Comparison of ENCODE assay signal across 18 cellular contexts in genomic region chr13:112978561-112979405, GRCh38. TPM values are rescaled to one million over a fixed set of nuclear protein-coding genes. Genes with fewer than 3 reads are reported as not detected.
DNase-seq lines count a peak whose midpoint lies in the region; ATAC-seq and TF ChIP-seq lines count a peak whose summit lies in the region.
"Had no signal": no experiment of that assay in that cellular context is flagged by ENCODE, and none has a peak within 500 bp of the region (broad histone marks: within the 10 kb centered on the region; RNA-seq: fewer than 3 reads in every experiment).

No MANE protein-coding gene starts in this region.

- H4K20me1 ChIP-seq in IMR-90 (ENCODE audit: insufficient read depth, low read length), result no peaks in the 10 kb centered on the region

- H2BK20ac ChIP-seq in IMR-90 (ENCODE audit: low read depth, low read length), result no peak overlapping the region

- BruUV-seq in IMR-90 (replicated peaks; lab: Mats Ljungman, UMichigan), result no TSS peak

- H3K27me3 ChIP-seq in IMR-90 (ENCODE audit: control insufficient read depth, insufficient read depth, low read length), result peaks cover 64% of the 10 kb centered on the region
- H3K27me3 ChIP-seq in esophagus muscularis mucosa, result peaks cover 0 to 48% (median 0%) of the 10 kb centered on the region in 4 donors
- H3K27me3 ChIP-seq in lung (ENCODE audit: control insufficient read depth, insufficient read depth), result no peaks in the 10 kb centered on the region
- peaks cover 7% of the 10 kb centered on the region for H3K27me3 ChIP-seq in suprapubic skin

- H3K36me3 Mint-ChIP-seq in activated naive CD4-positive, alpha-beta T cell treated with anti-CD3 and anti-CD28 coated beads for 36 hours (ENCODE audit: low read depth), result peaks cover 2% of the 10 kb centered on the region
- H3K36me3 Mint-ChIP-seq: activated naive CD4-positive, alpha-beta T cell treated with anti-CD3 and anti-CD28 coated beads, Interleukin-2, amount 10 ng/mL, durations not matched to agents 7 days and 5 days had no signal

- no peak overlapping the region for H3K4me3 Mint-ChIP-seq in activated naive CD4-positive, alpha-beta T cell treated with anti-CD3 and anti-CD28 coated beads for 36 hours
- H3K4me3 Mint-ChIP-seq: activated CD4-positive, alpha-beta T cell treated with anti-CD3 and anti-CD28 coated beads, Interleukin-2, amount 10 ng/mL, durations not matched to agents 24 days and 14 days; activated naive CD4-positive, alpha-beta T cell treated with anti-CD3 and anti-CD28 coated beads, Interleukin-2, amount 10 ng/mL, durations not matched to agents 7 days and 5 days; dendritic cell treated with granulocyte-macrophage colony-stimulating factor and Interleukin-4, amounts not matched to agents 40 ng/mL and 50 ng/mL, for 4 days; naive B cell had no signal

- no peak overlapping the region for H3K9ac ChIP-seq in IMR-90 (ENCODE audit: low read depth, low read length)

- 37% methylated on average over 6 of the region's 25 CpGs; no CpG with 5 or more reads in 1 of the 2 experiments for WGBS in IMR-90 (ENCODE audit: extremely low coverage in 2 of 2, insufficient read length in 1 of 2), 2 experiments
- WGBS in esophagus muscularis mucosa, result 59% methylated on average over 12 of the region's 25 CpGs
- WGBS in lung, 2 donors, result 58% methylated on average over 25 of the region's 25 CpGs
- 48% methylated on average over 19 of the region's 25 CpGs for WGBS in suprapubic skin

- no peak overlapping the region for H3K27ac Mint-ChIP-seq in activated naive CD4-positive, alpha-beta T cell treated with anti-CD3 and anti-CD28 coated beads for 36 hours
- H3K27ac Mint-ChIP-seq: activated CD4-positive, alpha-beta T cell treated with anti-CD3 and anti-CD28 coated beads, Interleukin-2, amount 10 ng/mL, durations not matched to agents 24 days and 14 days; activated naive CD4-positive, alpha-beta T cell treated with anti-CD3 and anti-CD28 coated beads, Interleukin-2, amount 10 ng/mL, durations not matched to agents 7 days and 5 days; dendritic cell treated with granulocyte-macrophage colony-stimulating factor and Interleukin-4, amounts not matched to agents 40 ng/mL and 50 ng/mL, for 4 days had no signal

- no peak overlapping the region for H2AK9ac ChIP-seq in IMR-90 (replicated peaks; ENCODE audit: low read depth, low read length, poor library complexity)

- no peaks in the 10 kb centered on the region for H3K9me3 ChIP-seq in IMR-90 (ENCODE audit: control insufficient read depth, insufficient read depth, low read length)
- no peaks in the 10 kb centered on the region for H3K9me3 ChIP-seq in esophagus muscularis mucosa
- H3K9me3 ChIP-seq in lung (ENCODE audit: control insufficient read depth in 2 of 2, insufficient read depth in 1 of 2, low read length in 1 of 2), result no peaks in the 10 kb centered on the region
- H3K9me3 ChIP-seq in suprapubic skin, result no peaks in the 10 kb centered on the region
- H3K9me3 ChIP-seq: prostate gland had no signal

- in situ Hi-C loops in IMR-90 (cut with MboI; ENCODE audit: low sequenced_read_pairs), result no loop called here
- in situ Hi-C loops in ACHN (cut with HindIII; ENCODE audit: low pct_ligation_motif_present, low pct_unique_long_range_greater_than_20kb, low sequenced_read_pairs), result no loop called here

- H3K9me3 Mint-ChIP-seq in activated naive CD4-positive, alpha-beta T cell treated with anti-CD3 and anti-CD28 coated beads for 36 hours, result no peaks in the 10 kb centered on the region
- H3K9me3 Mint-ChIP-seq: activated CD4-positive, alpha-beta T cell treated with anti-CD3 and anti-CD28 coated beads, Interleukin-2, amount 10 ng/mL, durations not matched to agents 24 days and 14 days; activated naive CD4-positive, alpha-beta T cell treated with anti-CD3 and anti-CD28 coated beads, Interleukin-2, amount 10 ng/mL, durations not matched to agents 7 days and 5 days; dendritic cell treated with granulocyte-macrophage colony-stimulating factor and Interleukin-4, amounts not matched to agents 40 ng/mL and 50 ng/mL, for 4 days; naive B cell had no signal

- H2BK5ac ChIP-seq in IMR-90 (ENCODE audit: low read depth, low read length, poor library complexity, severe bottlenecking), result no peak overlapping the region

- peak overlapping the region; percentile 21 for H2AFZ ChIP-seq in IMR-90 (replicated peaks; ENCODE audit: low read length, poor library complexity)
- H2AFZ ChIP-seq: PC-9 had no signal

- H4K5ac ChIP-seq in IMR-90 (ENCODE audit: low read depth, low read length), result no peak overlapping the region

- H3K4me2 ChIP-seq in IMR-90 (ENCODE audit: low read depth, low read length), result no peak overlapping the region
- H3K4me2 ChIP-seq: PC-9 had no signal

- intact Hi-C loops in IMR-90 (cut with micrococcal nuclease) (no loop called here), esophagus muscularis mucosa (cut with DNase I) (no loop called here)
- intact Hi-C loops in activated naive CD4-positive, alpha-beta T cell treated with anti-CD3 and anti-CD28 coated beads for 36 hours (cut with micrococcal nuclease), result no loop called here

- no peak overlapping the region for H3K4me3 ChIP-seq in IMR-90 (ENCODE audit: insufficient read depth, low read depth, low read length)
- peak overlapping the region; percentile 39 to 55 (median 41) for H3K4me3 ChIP-seq in esophagus muscularis mucosa
- H3K4me3 ChIP-seq in lung, result peak overlapping the region; percentile 54
- H3K4me3 ChIP-seq in suprapubic skin, result peak overlapping the region; percentile 37
- H3K4me3 ChIP-seq: PC-9, SK-N-MC had no signal

- ATAC-seq in IMR-90 (ENCODE audit: low read depth), result no peak
- no peak for ATAC-seq in lung (ENCODE audit: insufficient read depth, low FRiP score)

- no peak overlapping the region for H2AK5ac ChIP-seq in IMR-90 (ENCODE audit: low read depth, low read length)

- no peak overlapping the region for H4K91ac ChIP-seq in IMR-90 (ENCODE audit: insufficient read depth, low read depth, low read length)

- H3K27me3 Mint-ChIP-seq in activated naive CD4-positive, alpha-beta T cell treated with anti-CD3 and anti-CD28 coated beads for 36 hours (ENCODE audit: low read depth), result no peaks in the 10 kb centered on the region
- H3K27me3 Mint-ChIP-seq: activated CD4-positive, alpha-beta T cell treated with anti-CD3 and anti-CD28 coated beads, Interleukin-2, amount 10 ng/mL, durations not matched to agents 24 days and 14 days had no signal

- CTCF ChIA-PET in IMR-90 (lab: Yijun Ruan, JAX), result no interaction called here
- CTCF ChIA-PET in activated naive CD4-positive, alpha-beta T cell treated with anti-CD3 and anti-CD28 coated beads for 36 hours (lab: Charles Lee), result no interaction called here

- POLR2A ChIA-PET in IMR-90 (lab: Charles Lee; ENCODE audit: unreplicated experiment), result no interaction called here

- H2BK120ac ChIP-seq in IMR-90 (ENCODE audit: low read depth, low read length), result no peak overlapping the region

- dilution Hi-C loops in IMR-90 (cut with HindIII; ENCODE audit: low sequenced_read_pairs, unreplicated experiment), result no loop called here

- H3K23ac ChIP-seq in IMR-90 (ENCODE audit: low read depth, low read length), result no peak overlapping the region

- no peak overlapping the region for H3K56ac ChIP-seq in IMR-90 (ENCODE audit: extremely low read depth, insufficient read depth, low read length)

- DNase-seq in IMR-90 (no peak), esophagus muscularis mucosa (ENCODE audit: extremely low spot score) (no peak), lung (ENCODE audit: low spot score) (no peak), suprapubic skin (ENCODE audit: low spot score in 2 of 2) (no peak), GM03348 (ENCODE audit: low spot score) (no peak), ACHN (no peak)
- DNase-seq in activated CD4-positive, CD25-positive, alpha-beta regulatory T cell treated with anti-CD3 and anti-CD28 coated beads, Interleukin-2, amount 50 U/mL, for 72 hours, result no peak
- no peak for DNase-seq in activated naive CD4-positive, alpha-beta T cell treated with anti-CD3 and anti-CD28 coated beads for 36 hours
- DNase-seq: activated CD4-positive, alpha-beta T cell treated with anti-CD3 and anti-CD28 coated beads, Interleukin-2, amount 10 ng/mL, durations not matched to agents 24 days and 14 days; activated naive CD4-positive, alpha-beta T cell treated with anti-CD3 and anti-CD28 coated beads, Interleukin-2, amount 10 ng/mL, durations not matched to agents 7 days and 5 days; AML-193; naive B cell; NCI-H1092; NCI-H774; PC-9 had no signal

- no peaks in the 10 kb centered on the region for H3K79me1 ChIP-seq in IMR-90 (ENCODE audit: low read depth in 1 of 2, low read length in 2 of 2)

- H3K4me1 ChIP-seq in IMR-90 (ENCODE audit: control insufficient read depth, insufficient read depth, low read length) (no peaks in the 10 kb centered on the region), esophagus muscularis mucosa (peaks cover 0 to 10% (median 4%) of the 10 kb centered on the region in 4 donors), lung (ENCODE audit: control insufficient read depth in 2 of 2, insufficient read depth in 2 of 2, low read length in 2 of 2) (peaks cover 0 to 7% of the 10 kb centered on the region in 2 donors), suprapubic skin (peaks cover 17% of the 10 kb centered on the region)
- H3K4me1 ChIP-seq: prostate gland had no signal

- TF ChIP-seq EP300 in esophagus muscularis mucosa (IDR thresholded peaks at IDR 0.05), result no peak
- no peak for TF ChIP-seq EP300 in suprapubic skin (IDR thresholded peaks at IDR 0.05)

- TF ChIP-seq RAD21 in IMR-90 (IDR thresholded peaks at IDR 0.05; ENCODE audit: low read length), result no peak

- H3K14ac ChIP-seq in IMR-90 (replicated peaks; ENCODE audit: low read depth, low read length), result no peak overlapping the region

- no peak for TF ChIP-seq POLR2A in IMR-90 (IDR thresholded peaks at IDR 0.05; ENCODE audit: low read depth, low read length)
- no peak for TF ChIP-seq POLR2A in esophagus muscularis mucosa (IDR thresholded peaks at IDR 0.05; ENCODE audit: low read depth)
- no peak for TF ChIP-seq POLR2A in suprapubic skin (IDR thresholded peaks at IDR 0.05)

- H3K18ac ChIP-seq in IMR-90 (ENCODE audit: low read depth, low read length), result no peak overlapping the region

- H2BK15ac ChIP-seq in IMR-90 (ENCODE audit: low read depth, low read length), result no peak overlapping the region

- H4K8ac ChIP-seq in IMR-90 (ENCODE audit: low read depth in 2 of 2, low read length in 2 of 2), result no peak overlapping the region

- no peak overlapping the region for H3K4ac ChIP-seq in IMR-90 (ENCODE audit: low read depth, low read length)

- no peak for TF ChIP-seq CTCF in IMR-90 (conservative IDR thresholded peaks at IDR 0.05; ENCODE audit: low read depth, low read length)
- no peak for TF ChIP-seq CTCF in esophagus muscularis mucosa (IDR thresholded peaks at IDR 0.05)
- TF ChIP-seq CTCF in lung (IDR thresholded peaks at IDR 0.05; ENCODE audit: control extremely low read depth, extremely low read depth), result no peak
- TF ChIP-seq CTCF in suprapubic skin (IDR thresholded peaks at IDR 0.05), result no peak

- H3K9me1 ChIP-seq in IMR-90 (ENCODE audit: insufficient read depth, low read length), result no peaks in the 10 kb centered on the region

- H3K27ac ChIP-seq in IMR-90 (ENCODE audit: insufficient read depth, low read length) (no peak overlapping the region), esophagus muscularis mucosa (replicated peaks in 1 of 4) (peak overlapping the region; percentile 47 to 76 (median 62)), lung (ENCODE audit: low read depth in 1 of 2, low read length in 1 of 2) (peak overlapping the region; percentile 78 to 90), suprapubic skin (peak overlapping the region; percentile 67)
- H3K27ac ChIP-seq: PC-9, SK-N-MC had no signal

- H3K36me3 ChIP-seq in IMR-90 (ENCODE audit: control insufficient read depth, insufficient read depth, low read length) (no peaks in the 10 kb centered on the region), esophagus muscularis mucosa (peaks cover 0 to 7% (median 0%) of the 10 kb centered on the region in 4 donors), lung (ENCODE audit: control insufficient read depth in 2 of 2, insufficient read depth in 2 of 2, low read length in 2 of 2) (no peaks in the 10 kb centered on the region), suprapubic skin (no peaks in the 10 kb centered on the region)
- H3K36me3 ChIP-seq: prostate gland had no signal

- peaks cover 8% of the 10 kb centered on the region for H3K4me1 Mint-ChIP-seq in activated naive CD4-positive, alpha-beta T cell treated with anti-CD3 and anti-CD28 coated beads for 36 hours (ENCODE audit: low read depth)
- H3K4me1 Mint-ChIP-seq: activated CD4-positive, alpha-beta T cell treated with anti-CD3 and anti-CD28 coated beads, Interleukin-2, amount 10 ng/mL, durations not matched to agents 24 days and 14 days; activated naive CD4-positive, alpha-beta T cell treated with anti-CD3 and anti-CD28 coated beads, Interleukin-2, amount 10 ng/mL, durations not matched to agents 7 days and 5 days had no signal

RNA-seq across cellular contexts. Expression of gene MCF2L, which starts 9.8 kb away (rescaled TPM):
- 0.18 TPM in 1 of 2 replicates, not detected in the other for total RNA-seq in IMR-90 (2012; rRNA removed)
- not detected in 2 replicates for polyA plus RNA-seq in IMR-90 (2012; rRNA removed)
- polyA plus RNA-seq in IMR-90 (2012; cell fraction: cytosol; rRNA removed), result 0.02 and 0.09 TPM in 2 replicates
- polyA plus RNA-seq in IMR-90 (2012; cell fraction: nucleus; rRNA removed; ENCODE audit: low replicate concordance), result 0.09 and 0.11 TPM in 2 replicates
- total RNA-seq in esophagus muscularis mucosa, result 10 to 100 TPM; 14.5 to 38.6 (median 26.7) TPM
- total RNA-seq in lung, result 10 to 100 TPM; 33.3 to 78.7 TPM
- polyA plus RNA-seq in lung, result 10 to 100 TPM; 21.0 to 38.5 TPM
- 100 to 1,000 TPM in 1 of 4 donors, 10 to 100 TPM in 3; 25.4 to 144 (median 50.0) TPM for total RNA-seq in suprapubic skin
- total RNA-seq in activated naive CD4-positive, alpha-beta T cell treated with anti-CD3 and anti-CD28 coated beads for 36 hours, result 1 to 10 TPM; 6.5 to 7.4 TPM
